17 cellular contexts compared by ENCODE assay signal in the genomic region with DNA sequence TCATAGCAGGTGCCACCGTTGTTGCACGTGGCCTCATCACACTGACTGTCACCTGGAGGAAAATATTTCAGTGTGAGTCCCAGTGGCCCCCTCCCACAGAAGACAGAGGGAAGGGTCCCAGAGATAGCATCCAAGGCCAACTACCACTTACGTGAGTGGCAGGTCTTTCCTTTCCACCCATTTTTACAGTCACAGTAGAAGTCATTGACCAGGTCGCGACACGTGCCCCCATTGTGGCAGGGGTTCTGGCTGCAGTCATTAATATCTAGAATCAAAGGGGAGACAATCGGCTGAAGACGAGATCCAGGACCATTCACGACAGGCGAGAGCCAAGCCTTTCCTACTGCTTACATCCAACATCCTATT. TPM values are rescaled to one million over a fixed set of nuclear protein-coding genes. Genes with fewer than 3 reads are reported as not detected.
DNase-seq lines count a peak whose midpoint lies in the region; ATAC-seq and TF ChIP-seq lines count a peak whose summit lies in the region.
"Had no signal": no experiment of that assay in that cellular context is flagged by ENCODE, and none has a peak within 500 bp of the region (broad histone marks: within the 10 kb centered on the region; RNA-seq: fewer than 3 reads in every experiment).

No MANE protein-coding gene starts in this region.

- WGBS in right cardiac atrium = 76% methylated on average over 10 of the region's 10 CpGs
- WGBS in heart left ventricle, 4 donors = 81 to 89% (median 85%) methylated on average over 8 to 10 of the region's 10 CpGs
- 89 to 96% (median 95%) methylated on average over 9 to 10 of the region's 10 CpGs for WGBS in stomach, 5 donors

- H3K36me3 Mint-ChIP-seq in nephron (ENCODE audit: low read depth) = peaks cover 100% of the 10 kb centered on the region

- DNase-seq in right cardiac atrium = no peak
- no peak for DNase-seq in heart left ventricle
- DNase-seq in stomach = no peak
- DNase-seq in activated CD8-positive, alpha-beta memory T cell treated with anti-CD3 and anti-CD28 coated beads, Interleukin-2, amount 50 U/mL, for 48 hours = no peak
- DNase-seq in NCI-H1694 treated with DMSO at 0.1 percent for 48 hours (lab: John Stamatoyannopoulos, UW) = no peak
- no peak for DNase-seq in stimulated activated CD8-positive, alpha-beta memory T cell treated with anti-CD3 and anti-CD28 coated beads, Interleukin-4, amount 100 ng/mL, for 48 hours
- DNase-seq: DMS79 treated with DMSO at 0.1 percent for 48 hours; NCI-H1930; NCI-H2171; NCI-H446; NK-92 treated with Interleukin-12 subunit alpha and Interleukin-12 subunit beta, amount 100 ng/mL, for 24 hours had no signal

- H3K27ac Mint-ChIP-seq in nephron = peak overlapping the region; percentile 19 to 64 (median 35)
- H3K27ac Mint-ChIP-seq: GM23338 had no signal

- no peak for TF ChIP-seq EP300 in stomach (IDR thresholded peaks at IDR 0.05)

- no peak for TF ChIP-seq POLR2A in heart left ventricle (IDR thresholded peaks at IDR 0.05)
- no peak for TF ChIP-seq POLR2A in stomach (IDR thresholded peaks at IDR 0.05)

- TF ChIP-seq CTCF in heart left ventricle (IDR thresholded peaks at IDR 0.05) (no peak), nephron (IDR thresholded peaks at IDR 0.05; ENCODE audit: unreplicated experiment in 3 of 3) (no peak), stomach (IDR thresholded peaks at IDR 0.05) (no peak)

- no peaks in the 10 kb centered on the region for H3K27me3 ChIP-seq in right cardiac atrium (ENCODE audit: control insufficient read depth, insufficient read depth)
- H3K27me3 ChIP-seq in heart left ventricle = no peaks in the 10 kb centered on the region
- no peaks in the 10 kb centered on the region for H3K27me3 ChIP-seq in stomach
- H3K27me3 ChIP-seq: BLaER1 had no signal

- H3K4me3 ChIP-seq in right cardiac atrium (ENCODE audit: low read length) (no peak overlapping the region), heart left ventricle (no peak overlapping the region), stomach (no peak overlapping the region)
- H3K4me3 ChIP-seq: BLaER1, GM23338 had no signal

- H3K9me3 Mint-ChIP-seq in nephron = no peaks in the 10 kb centered on the region
- H3K9me3 Mint-ChIP-seq: GM23338 had no signal

- peaks cover 77% of the 10 kb centered on the region for H3K4me1 Mint-ChIP-seq in nephron

- H3K4me3 Mint-ChIP-seq in nephron = no peak overlapping the region
- H3K4me3 Mint-ChIP-seq: GM23338 had no signal

- H3K9me3 ChIP-seq in right cardiac atrium (ENCODE audit: control insufficient read depth, low read length) (no peaks in the 10 kb centered on the region), heart left ventricle (no peaks in the 10 kb centered on the region), stomach (no peaks in the 10 kb centered on the region)
- H3K9me3 ChIP-seq: BLaER1 had no signal

- ATAC-seq in right cardiac atrium (no peak), heart left ventricle (no peak)
- ATAC-seq: GM23338, HCT116 had no signal

- no peaks in the 10 kb centered on the region for H3K27me3 Mint-ChIP-seq in nephron (ENCODE audit: low read depth)

- intact Hi-C loops in right cardiac atrium (cut with DNase I) = no loop called here
- intact Hi-C loops in heart left ventricle (cut with DNase I) = no loop called here
- intact Hi-C loops in stomach (cut with DNase I; ENCODE audit: low total_unique reads) = no loop called here

- no peaks in the 10 kb centered on the region for H3K4me1 ChIP-seq in right cardiac atrium (ENCODE audit: control insufficient read depth, insufficient read depth, low read length)
- peaks cover 0 to 68% (median 10%) of the 10 kb centered on the region in 12 donors for H3K4me1 ChIP-seq in heart left ventricle
- H3K4me1 ChIP-seq in stomach = peaks cover under 1 to 28% (median 13%) of the 10 kb centered on the region in 4 donors

- H3K36me3 ChIP-seq in heart left ventricle (peaks cover 0 to 100% (median 99%) of the 10 kb centered on the region in 9 donors), stomach (peaks cover 98 to 100% (median 100%) of the 10 kb centered on the region in 4 donors)
- H3K36me3 ChIP-seq: BLaER1 had no signal

- H3K27ac ChIP-seq in right cardiac atrium (ENCODE audit: low read length) (peak overlapping the region; percentile 21), heart left ventricle (peak overlapping the region in 1 of 12 donors; percentile 16), stomach (peak overlapping the region in 3 of 5 donors; percentile 25 to 42 (median 36))
- H3K27ac ChIP-seq: BLaER1, HL-60 had no signal

RNA-seq across cellular contexts. Expression of gene JAG1, which starts 28.6 kb away (rescaled TPM):
- total RNA-seq in right cardiac atrium (10 to 100 TPM; 23.2 to 33.6 (median 30.0) TPM), heart left ventricle (10 to 100 TPM; 20.9 to 42.6 (median 29.6) TPM), stomach (100 to 1,000 TPM in 1 of 5 donors, 10 to 100 TPM in 4; 54.8 to 133 (median 95.0) TPM)
- polyA plus RNA-seq in right cardiac atrium (12.2 TPM), heart left ventricle (10 to 100 TPM; 12.5 to 12.7 TPM), stomach (10 to 100 TPM in 1 of 3 donors, 1 to 10 TPM in 2; 5.2 to 26.3 (median 7.5) TPM)
- total RNA-seq: G401 had no signal
